In the genomic region with DNA sequence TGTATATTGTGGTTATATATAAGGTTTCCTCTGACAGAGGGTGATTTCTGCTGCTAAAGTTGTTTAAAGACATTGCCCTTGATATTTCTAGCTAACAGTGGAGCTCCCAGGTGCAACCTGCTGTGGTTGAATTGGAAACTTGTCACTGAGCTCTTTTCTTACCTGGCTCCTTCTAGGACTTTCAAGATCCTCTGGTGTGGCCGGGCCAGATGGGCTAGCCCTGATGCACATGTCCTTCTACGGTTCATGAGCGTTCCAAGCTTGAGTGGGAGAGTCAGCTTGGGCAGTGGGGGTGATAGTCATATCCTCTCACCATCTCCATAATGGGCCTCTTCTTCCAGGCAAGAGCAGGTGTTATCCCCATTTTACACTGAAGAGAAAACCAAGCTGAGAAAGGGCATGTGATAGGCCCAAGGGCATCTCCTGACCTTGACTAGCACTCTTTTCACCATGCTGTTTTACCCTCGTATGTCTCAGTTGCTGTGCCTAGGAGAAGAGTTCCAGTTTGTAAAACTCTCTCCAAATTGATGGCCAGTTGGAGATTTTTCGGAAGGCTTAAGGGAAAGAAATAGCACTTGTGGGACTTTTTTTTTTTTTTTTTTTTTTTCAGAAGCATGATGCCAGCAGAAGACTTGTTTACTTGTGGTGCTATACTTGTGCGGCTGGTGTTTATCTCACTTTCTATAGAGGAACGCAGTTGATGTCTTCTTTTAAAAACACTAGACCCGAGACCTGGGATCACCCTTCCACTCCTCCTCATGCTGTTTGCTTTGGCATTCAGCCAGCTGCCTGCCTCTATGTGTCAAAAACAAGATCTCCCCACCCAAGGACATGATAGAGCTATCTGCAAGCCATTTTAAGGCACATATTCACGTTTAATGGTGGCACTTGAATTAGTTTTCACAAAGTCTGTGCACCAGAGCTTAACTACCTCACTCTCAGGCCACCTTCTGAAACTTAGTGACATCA, we compare ENCODE assay signal across 11 cellular contexts. TPM values are rescaled to one million over a fixed set of nuclear protein-coding genes. Genes with fewer than 3 reads are reported as not detected.
A peak's percentile ranks its signal among the peaks of the same experiment; 100 is the strongest.
DNase-seq lines count a peak whose midpoint lies in the region; ATAC-seq lines count a peak whose summit lies in the region.
"Had no signal": no experiment of that assay in that cellular context is flagged by ENCODE, and none has a peak within 500 bp of the region (broad histone marks: within the 10 kb centered on the region; RNA-seq: fewer than 3 reads in every experiment).

No MANE protein-coding gene starts in this region.

- DNase-seq in NCI-H1694 treated with DMSO at 0.1 percent for 48 hours (lab: John Stamatoyannopoulos, UW) (peak; percentile 11), NCI-H1694 (lab: John Stamatoyannopoulos, UW) (no peak), NCI-H82 treated with DMSO at 0.1 percent for 48 hours (lab: John Stamatoyannopoulos, UW; ENCODE audit: unreplicated experiment) (peak; percentile 23), left cardiac atrium (peak; percentile 76)
- DNase-seq: ACHN; activated CD4-positive, alpha-beta T cell treated with anti-CD3 and anti-CD28 coated beads for 4 hours had no signal

- peaks cover 0 to 38% (median 31%) of the 10 kb centered on the region in 5 donors for H3K4me1 ChIP-seq in subcutaneous abdominal adipose tissue (ENCODE audit: control insufficient read depth in 5 of 5, insufficient read depth in 5 of 5, low read length in 5 of 5)

- H3K9ac ChIP-seq in subcutaneous abdominal adipose tissue (ENCODE audit: low read length in 5 of 5): no peak overlapping the region

- H3K27me3 ChIP-seq in subcutaneous abdominal adipose tissue (ENCODE audit: control insufficient read depth in 5 of 5, insufficient read depth in 4 of 5, low read length in 5 of 5): no peaks in the 10 kb centered on the region
- H3K27me3 ChIP-seq: neutrophil had no signal

- ATAC-seq in left cardiac atrium (peak; percentile 59 to 63), HG02852 (IDR thresholded peaks at IDR 0.05; ENCODE audit: unreplicated experiment) (no peak), GM19452 (IDR thresholded peaks at IDR 0.05; ENCODE audit: unreplicated experiment) (no peak), HG03135 (IDR thresholded peaks at IDR 0.05; ENCODE audit: unreplicated experiment) (no peak)

- intact Hi-C loops in left cardiac atrium (cut with DNase I): no loop called here

- no peak overlapping the region for H3K4me3 ChIP-seq in subcutaneous abdominal adipose tissue (ENCODE audit: low read depth in 1 of 5, low read length in 5 of 5)

- H3K27ac ChIP-seq in subcutaneous abdominal adipose tissue (ENCODE audit: low read depth, low read length): peak overlapping the region; percentile 75
- H3K27ac ChIP-seq: neutrophil had no signal

- peaks cover 0 to 5% (median 0%) of the 10 kb centered on the region in 5 donors for H3K36me3 ChIP-seq in subcutaneous abdominal adipose tissue (ENCODE audit: control insufficient read depth in 5 of 5, insufficient read depth in 5 of 5, low read length in 5 of 5)
- H3K36me3 ChIP-seq: neutrophil had no signal

- no peaks in the 10 kb centered on the region for H3K9me3 ChIP-seq in subcutaneous abdominal adipose tissue (ENCODE audit: control insufficient read depth in 5 of 5, low read length in 5 of 5)
- H3K9me3 ChIP-seq: neutrophil had no signal

RNA-seq across cellular contexts. Expression of a gene that starts 32.6 kb away (rescaled TPM):
- total RNA-seq in left cardiac atrium: 10 to 100 TPM; 89.6 to 93.8 TPM

Comparison
In these comparisons a context has a peak if more than half of its experiments do, and no peak if none do; other contexts are left out.
1. ATAC-seq: peak in left cardiac atrium (2 of 2); none in HG02852 (single experiment), GM19452 (single experiment) and HG03135 (single experiment).